14 cellular contexts compared by ENCODE assay signal in genomic region chr17:19330271-19330670, GRCh38. TPM values are rescaled to one million over a fixed set of nuclear protein-coding genes. Genes with fewer than 3 reads are reported as not detected.
"Had no signal": no experiment of that assay in that cellular context is flagged by ENCODE, and none has a peak within 500 bp of the region (broad histone marks: within the 10 kb centered on the region; RNA-seq: fewer than 3 reads in every experiment).

No MANE protein-coding gene starts in this region.

- H3K27ac ChIP-seq: hepatocyte, prostate gland, spleen had no signal

- H3K4me2 ChIP-seq: hepatocyte had no signal

- H3K9me3 ChIP-seq: prostate gland had no signal

- H3K4me3 ChIP-seq: hepatocyte, lung, prostate gland, spleen had no signal

- DNase-seq: activated CD4-positive, CD25-positive, alpha-beta regulatory T cell treated with anti-CD3 and anti-CD28 coated beads, Interleukin-2, amount 50 U/mL, for 72 hours; activated naive CD4-positive, alpha-beta T cell treated with anti-CD3 and anti-CD28 coated beads for 36 hours; activated naive CD8-positive, alpha-beta T cell treated with anti-CD3 and anti-CD28 coated beads, Interleukin-2, amount 50 U/mL, for 24 hours; erythroblast; islet precursor cell; naive B cell; right cardiac atrium; spleen had no signal

- H3K36me3 ChIP-seq: prostate gland had no signal

- H2AFZ ChIP-seq: hepatocyte had no signal

- H3K27me3 ChIP-seq: hepatocyte had no signal

- H3K4me1 ChIP-seq: prostate gland had no signal

- ATAC-seq: activated naive CD8-positive, alpha-beta T cell treated with anti-CD3 and anti-CD28 coated beads, Interleukin-2, amount 50 U/mL, for 24 hours; activated T-helper 17 cell treated with anti-CD3 and anti-CD28 coated beads, Interleukin-2, amount 50 U/mL, for 72 hours; right cardiac atrium had no signal

RNA-seq across cellular contexts. Expression of gene MFAP4, which starts 56.7 kb away (rescaled TPM):
- total RNA-seq: activated naive CD4-positive, alpha-beta T cell treated with anti-CD3 and anti-CD28 coated beads for 36 hours; activated T-helper 17 cell treated with anti-CD3 and anti-CD28 coated beads, Interleukin-2, amount 50 U/mL, for 72 hours; dermis microvascular lymphatic vessel endothelial cell; mononuclear cell had no signal
